ENCODE assay signal across 8 cellular contexts in the genomic region with DNA sequence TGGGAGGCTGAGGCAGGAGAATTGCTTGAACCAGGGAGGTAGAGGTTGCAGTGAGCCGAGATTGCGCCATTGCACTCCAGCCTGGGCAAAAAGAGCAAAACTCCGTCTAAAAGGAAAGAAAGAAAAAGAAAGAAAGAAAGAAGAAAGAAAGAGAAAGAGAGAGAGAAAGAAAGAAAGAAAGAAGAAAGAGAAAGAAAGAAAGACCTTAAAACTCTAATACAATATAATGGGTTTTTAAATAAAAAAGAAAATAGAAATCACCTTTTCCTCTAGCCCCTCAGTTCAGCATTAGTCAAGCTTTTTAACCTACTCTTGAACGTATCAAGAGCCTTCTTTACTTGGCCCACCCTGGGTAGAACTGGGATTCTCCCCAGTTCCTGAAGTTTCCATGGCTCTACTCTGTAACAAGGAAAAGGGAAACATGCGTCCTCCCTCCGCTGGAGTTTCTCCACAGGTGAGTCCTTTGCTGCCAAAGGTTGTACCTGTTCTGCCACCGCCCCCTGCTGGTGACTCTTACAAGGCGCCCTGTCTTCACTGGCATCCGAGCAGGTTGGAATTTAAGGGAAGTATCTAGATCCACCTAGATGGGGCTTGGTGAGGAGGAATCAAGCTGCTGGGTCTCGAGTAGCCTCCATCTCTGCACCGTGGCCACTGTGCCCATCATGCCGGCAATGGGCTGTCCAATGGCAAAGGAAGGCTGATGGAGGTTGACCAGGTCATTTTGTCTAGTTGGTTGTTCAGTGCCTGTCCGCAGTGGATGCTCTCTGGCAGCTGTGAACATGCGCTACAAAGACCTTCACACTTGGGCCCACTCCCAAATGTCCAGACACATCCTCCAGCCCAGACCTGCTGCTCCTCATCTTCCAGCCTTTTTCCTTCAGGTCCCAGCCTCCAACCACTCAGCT. TPM values are rescaled to one million over a fixed set of nuclear protein-coding genes. Genes with fewer than 3 reads are reported as not detected.
DNase-seq lines count a peak whose midpoint lies in the region; ATAC-seq and TF ChIP-seq lines count a peak whose summit lies in the region.

No MANE protein-coding gene starts in this region.

- TF ChIP-seq POLR2A in HCT116 (IDR thresholded peaks at IDR 0.05; ENCODE audit: borderline replicate concordance, extremely low read depth, insufficient read depth, insufficient read length) = no peak
- TF ChIP-seq POLR2A in esophagus muscularis mucosa (IDR thresholded peaks at IDR 0.05; ENCODE audit: low read depth) = no peak
- TF ChIP-seq POLR2A in ovary (IDR thresholded peaks at IDR 0.05) = no peak

- H3K27me3 ChIP-seq in AG04450 (ENCODE audit: control insufficient read depth, insufficient read depth, low read length) (peaks cover 48% of the 10 kb centered on the region), HCT116 (ENCODE audit: insufficient read depth, low read length) (no peaks in the 10 kb centered on the region), esophagus muscularis mucosa (peaks cover 0 to 71% (median 7%) of the 10 kb centered on the region in 4 donors), ovary (no peaks in the 10 kb centered on the region), upper lobe of right lung (peaks cover 32% of the 10 kb centered on the region)

- 38% methylated on average over 13 of the region's 14 CpGs for WGBS in esophagus muscularis mucosa
- WGBS in ovary, 3 donors = 46 to 54% (median 53%) methylated on average over 14 of the region's 14 CpGs

- TF ChIP-seq RAD21 in HCT116 (IDR thresholded peaks at IDR 0.05; ENCODE audit: low read depth) = peak; percentile 97

- peak; percentile 57 for TF ChIP-seq CTCF in AG04450 (IDR thresholded peaks at IDR 0.05; ENCODE audit: low read depth, low read length)
- peak; percentile 96 for TF ChIP-seq CTCF in HCT116 (IDR thresholded peaks at IDR 0.05 in 2 of 3, conservative IDR thresholded peaks at IDR 0.05 in 1 of 3; ENCODE audit: borderline replicate concordance in 1 of 3, insufficient read depth in 1 of 3, low read depth in 2 of 3, low read length in 2 of 3)
- TF ChIP-seq CTCF in esophagus muscularis mucosa (IDR thresholded peaks at IDR 0.05) = peak; percentile 24 to 57 (median 49)
- peak in 1 of 3 donors; percentile 46 for TF ChIP-seq CTCF in ovary (IDR thresholded peaks at IDR 0.05)
- peak; percentile 80 for TF ChIP-seq CTCF in upper lobe of right lung (IDR thresholded peaks at IDR 0.05)

- H3K4me1 ChIP-seq in HCT116 (ENCODE audit: control insufficient read depth in 1 of 2, insufficient read depth in 2 of 2, low read length in 2 of 2) (peaks cover 0 to 11% of the 10 kb centered on the region in 2 experiments; a peak in 2 of 4 replicates), esophagus muscularis mucosa (peaks cover 4 to 9% (median 7%) of the 10 kb centered on the region in 4 donors), ovary (ENCODE audit: insufficient read depth) (peaks cover 1% of the 10 kb centered on the region), upper lobe of right lung (peaks cover 6% of the 10 kb centered on the region)

- peak overlapping the region; percentile 58 for H3K4me2 ChIP-seq in HCT116 (ENCODE audit: low read length)

- H3K79me2 ChIP-seq in HCT116 (ENCODE audit: insufficient read depth, low read length) = no peaks in the 10 kb centered on the region

- H3K27ac ChIP-seq in AG04450 (ENCODE audit: low read depth, low read length) (no peak overlapping the region), HCT116 (ENCODE audit: low read depth, low read length) (no peak overlapping the region), esophagus muscularis mucosa (replicated peaks in 1 of 4) (no peak overlapping the region), ovary (no peak overlapping the region), upper lobe of right lung (no peak overlapping the region)

- POLR2A ChIA-PET in AG04450 (lab: Yijun Ruan, JAX) = interaction anchor here (1.0 kb wide), 1 partner anchor 173 kb away, joined by 3 read pairs; no protein-coding TSS in a partner anchor
- POLR2A ChIA-PET in HCT116 (lab: Charles Lee) = interaction anchor here (0.9 to 1.4 kb wide), 2 partner anchors 170 to 179 kb away, joined by 3 to 6 read pairs; partner anchors contain the start of gene POLR2H

- H3K9me3 ChIP-seq in AG04450 (ENCODE audit: control insufficient read depth, insufficient read depth, low read length) = no peaks in the 10 kb centered on the region; the same call in 1 of the 2 replicates
- no peaks in the 10 kb centered on the region for H3K9me3 ChIP-seq in HCT116 (ENCODE audit: control insufficient read depth in 1 of 2, insufficient read depth in 1 of 2, low read depth in 1 of 2, low read length in 2 of 2)
- H3K9me3 ChIP-seq in esophagus muscularis mucosa = no peaks in the 10 kb centered on the region
- H3K9me3 ChIP-seq in ovary = no peaks in the 10 kb centered on the region
- H3K9me3 ChIP-seq in upper lobe of right lung = no peaks in the 10 kb centered on the region

- no peaks in the 10 kb centered on the region for H4K20me1 ChIP-seq in HCT116 (ENCODE audit: insufficient read depth)

- RAD21 ChIA-PET in HCT116 (lab: Charles Lee; ENCODE audit: low non-redundant PET in 1 of 2, low total read pairs in 2 of 2, uncharacterized antibody in 2 of 2, unreplicated experiment in 2 of 2) = interaction anchor here (2.7 to 2.9 kb wide), 2 partner anchors 169 kb away, joined by 10 to 19 read pairs; no protein-coding TSS in a partner anchor

- no peak overlapping the region for H3K4me3 ChIP-seq in AG04450 (ENCODE audit: low read depth, low read length)
- H3K4me3 ChIP-seq in HCT116 (replicated peaks in 1 of 2; ENCODE audit: low read depth in 1 of 2, low read length in 2 of 2) = no peak overlapping the region
- H3K4me3 ChIP-seq in esophagus muscularis mucosa = no peak overlapping the region
- H3K4me3 ChIP-seq in ovary = no peak overlapping the region
- H3K4me3 ChIP-seq in upper lobe of right lung = no peak overlapping the region

- no peaks in the 10 kb centered on the region for H3K9me2 ChIP-seq in HCT116 (ENCODE audit: insufficient read depth)

- DNase-seq in AG04450 (ENCODE audit: low read depth, low spot score) (no peak), HCT116 (ENCODE audit: low read depth, low spot score) (peak; percentile 86), NCI-H748 treated with DMSO at 0.1 percent for 48 hours (lab: John Stamatoyannopoulos, UW) (peak; percentile 46), esophagus muscularis mucosa (ENCODE audit: extremely low spot score) (peak; percentile 90), ovary (peak; percentile 42 to 66 (median 57)), upper lobe of right lung (peak; percentile 89)
- peak; percentile 49 for DNase-seq in activated CD8-positive, alpha-beta memory T cell treated with anti-CD3 and anti-CD28 coated beads, Interleukin-2, amount 50 U/mL, for 1 hour (ENCODE audit: extremely low read depth)

- CTCF ChIA-PET in AG04450 (lab: Charles Lee) (interaction anchor here (0.6 to 10.7 kb wide), 9 partner anchors 20 to 252 kb away, joined by 3 to 215 read pairs (median 3); partner anchors contain the start of gene EPHB3), HCT116 (lab: Charles Lee) (interaction anchor here (0.7 to 6.8 kb wide), 15 partner anchors 8 to 646 kb away, joined by 3 to 152 read pairs (median 4); partner anchors contain the start of genes EPHB3 and FAM131A)

- BruUV-seq in HCT116 (replicated peaks; lab: Mats Ljungman, UMichigan) = no TSS peak

- peak overlapping the region; percentile 97 for H2AFZ ChIP-seq in HCT116 (ENCODE audit: low read depth, low read length, poor library complexity, severe bottlenecking)

- no peaks in the 10 kb centered on the region for H3K36me3 ChIP-seq in HCT116 (ENCODE audit: control insufficient read depth in 1 of 2, insufficient read depth in 2 of 2, low read length in 2 of 2)
- H3K36me3 ChIP-seq in esophagus muscularis mucosa = no peaks in the 10 kb centered on the region
- no peaks in the 10 kb centered on the region for H3K36me3 ChIP-seq in ovary
- H3K36me3 ChIP-seq in upper lobe of right lung = no peaks in the 10 kb centered on the region

- intact Hi-C loops in HCT116 (cut with micrococcal nuclease) (loop anchor here (1.0 to 5.0 kb wide), 4 partner anchors 72 to 644 kb away; no protein-coding TSS in a partner anchor), esophagus muscularis mucosa (cut with DNase I) (loop anchor here (10.0 kb wide), 1 partner anchor 166 kb away; the partner anchor contains the start of gene THPO), ovary (cut with DNase I) (loop anchor here (5.0 to 10.0 kb wide), 3 partner anchors 126 to 169 kb away; partner anchors contain the start of gene THPO (in 1 of the 4)), upper lobe of right lung (cut with DNase I) (no loop called here)

- H3K9ac ChIP-seq in HCT116 (ENCODE audit: low read length) = no peak overlapping the region

- TF ChIP-seq EP300 in esophagus muscularis mucosa (IDR thresholded peaks at IDR 0.05) = no peak
- no peak for TF ChIP-seq EP300 in ovary (IDR thresholded peaks at IDR 0.05)

- ATAC-seq in HCT116 (peak; percentile 85), upper lobe of right lung (peak; percentile 86), GM21447 (IDR thresholded peaks at IDR 0.05; ENCODE audit: unreplicated experiment) (no peak)

TF ChIP-seq in HCT116, 20 proteins besides CTCF, POLR2A, EP300 and RAD21 (continues in another document):
- TF ChIP-seq TCF7L2 (IDR thresholded peaks at IDR 0.05; ENCODE audit: borderline replicate concordance, extremely low read depth, insufficient read depth, insufficient read length) (no peak), CBX3 (IDR thresholded peaks at IDR 0.05; ENCODE audit: low read depth) (no peak), SIN3A (IDR thresholded peaks at IDR 0.05; ENCODE audit: low read depth) (no peak), ZFX (IDR thresholded peaks at IDR 0.05) (no peak), SP1 (IDR thresholded peaks at IDR 0.05; ENCODE audit: low read depth) (no peak), EGR1 (IDR thresholded peaks at IDR 0.05; ENCODE audit: low read depth) (no peak), ZNF274 (IDR thresholded peaks at IDR 0.05; ENCODE audit: low read depth, low read length) (no peak), EZH2 (IDR thresholded peaks at IDR 0.05) (no peak), CEBPB (IDR thresholded peaks at IDR 0.05; ENCODE audit: low read depth) (no peak), ELF1 (IDR thresholded peaks at IDR 0.05; ENCODE audit: borderline replicate concordance, low read depth) (no peak), POLR2AphosphoS5 (IDR thresholded peaks at IDR 0.05; ENCODE audit: low read depth, low read length) (no peak), EZH2phosphoT487 (IDR thresholded peaks at IDR 0.05; ENCODE audit: borderline replicate concordance) (no peak), FOSL1 (IDR thresholded peaks at IDR 0.05; ENCODE audit: low read depth) (no peak)
- TF ChIP-seq, protein P1, sequence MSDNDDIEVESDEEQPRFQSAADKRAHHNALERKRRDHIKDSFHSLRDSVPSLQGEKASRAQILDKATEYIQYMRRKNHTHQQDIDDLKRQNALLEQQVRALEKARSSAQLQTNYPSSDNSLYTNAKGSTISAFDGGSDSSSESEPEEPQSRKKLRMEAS (IDR thresholded peaks at IDR 0.05) = no peak

RNA-seq across cellular contexts. Expression of gene EPHB3, which starts 20.6 kb away (rescaled TPM):
- polyA plus RNA-seq in AG04450 (2011; rRNA removed) (1.9 TPM in 2 replicates), ovary (1 to 10 TPM; 2.1 to 7.3 TPM)
- polyA minus RNA-seq in AG04450 (2011; rRNA and poly(A)+ RNA removed) = 5.9 and 6.5 TPM in 2 replicates
- total RNA-seq in HCT116 (2021; ENCODE audit: unreplicated experiment) (6.5 TPM), esophagus muscularis mucosa (1 to 10 TPM; 1.5 to 6.1 (median 3.5) TPM), ovary (10 to 100 TPM in 6 of 7 donors, 1 to 10 TPM in 1; 5.6 to 31.0 (median 16.1) TPM), upper lobe of right lung (7.8 TPM)
- 7.2 and 8.9 TPM in 2 replicates for polyA plus RNA-seq in HCT116 (2012)
